18 cellular contexts compared by ENCODE assay signal in genomic region chr1:119703666-119704450, GRCh38. TPM values are rescaled to one million over a fixed set of nuclear protein-coding genes. Genes with fewer than 3 reads are reported as not detected.
"Had no signal": no experiment of that assay in that cellular context is flagged by ENCODE, and none has a peak within 500 bp of the region (broad histone marks: within the 10 kb centered on the region; RNA-seq: fewer than 3 reads in every experiment).

No MANE protein-coding gene starts in this region.

- H3K4me3 ChIP-seq: esophagus squamous epithelium, lung, spleen, tibial artery, upper lobe of right lung had no signal

- DNase-seq: effector memory CD8-positive, alpha-beta T cell; esophagus squamous epithelium; foreskin fibroblast; immature natural killer cell; left colon; left ventricle myocardium superior; mesendoderm; naive thymus-derived CD8-positive, alpha-beta T cell; spleen; stimulated activated CD4-positive, alpha-beta T cell treated with anti-CD3 and anti-CD28 coated beads, Interleukin-15, amount 100 ng/mL, for 24 hours; stimulated activated CD4-positive, alpha-beta T cell treated with anti-CD3 and anti-CD28 coated beads, Interleukin-1b, Interleukin-23, amount 100 ng/mL, for 48 hours; stimulated activated CD4-positive, alpha-beta T cell treated with anti-CD3 and anti-CD28 coated beads, Interleukin-4, amount 100 ng/mL, for 24 hours; tibial artery; upper lobe of right lung had no signal

- H3K36me3 ChIP-seq: esophagus squamous epithelium, neutrophil, spleen, tibial artery, upper lobe of right lung had no signal

- H3K4me1 ChIP-seq: esophagus squamous epithelium, spleen, tibial artery, upper lobe of right lung had no signal

- H3K27me3 ChIP-seq: esophagus squamous epithelium, tibial artery, upper lobe of right lung had no signal

- H3K27ac ChIP-seq: esophagus squamous epithelium, neutrophil, spleen, tibial artery, upper lobe of right lung had no signal

- ATAC-seq: effector memory CD8-positive, alpha-beta T cell; left colon; left ventricle myocardium superior; naive thymus-derived CD8-positive, alpha-beta T cell; sciatic nerve; stimulated activated memory B cell treated with anti-CD40 and anti-IgM and Interleukin-4, amounts not matched to agents 10 μg/mL and 1 μg/mL and 100 μg/mL, for 72 hours; upper lobe of right lung had no signal

- H3K9me3 ChIP-seq: neutrophil, upper lobe of right lung had no signal

RNA-seq across cellular contexts. Expression of gene ZNF697, which starts 55.8 kb away (rescaled TPM):
- polyA plus RNA-seq: immature natural killer cell; naive thymus-derived CD8-positive, alpha-beta T cell had no signal
